ENCODE assay signal across 1 cellular context in genomic region chr19:42078058-42078457, GRCh38.
TF ChIP-seq lines count a peak whose summit lies in the region.

No MANE protein-coding gene starts in this region.

TF ChIP-seq in GM12878, 131 proteins besides CTCF, POLR2A, EP300 and RAD21:
- TF ChIP-seq RELB (IDR thresholded peaks at IDR 0.05; ENCODE audit: low read depth) (no peak), POU2F2 (IDR thresholded peaks at IDR 0.05; ENCODE audit: borderline replicate concordance, low read depth, low read length) (no peak), GATAD2B (conservative IDR thresholded peaks at IDR 0.05; ENCODE audit: low read depth) (no peak), ZNF24 (IDR thresholded peaks at IDR 0.05) (no peak)
